In the genomic region with DNA sequence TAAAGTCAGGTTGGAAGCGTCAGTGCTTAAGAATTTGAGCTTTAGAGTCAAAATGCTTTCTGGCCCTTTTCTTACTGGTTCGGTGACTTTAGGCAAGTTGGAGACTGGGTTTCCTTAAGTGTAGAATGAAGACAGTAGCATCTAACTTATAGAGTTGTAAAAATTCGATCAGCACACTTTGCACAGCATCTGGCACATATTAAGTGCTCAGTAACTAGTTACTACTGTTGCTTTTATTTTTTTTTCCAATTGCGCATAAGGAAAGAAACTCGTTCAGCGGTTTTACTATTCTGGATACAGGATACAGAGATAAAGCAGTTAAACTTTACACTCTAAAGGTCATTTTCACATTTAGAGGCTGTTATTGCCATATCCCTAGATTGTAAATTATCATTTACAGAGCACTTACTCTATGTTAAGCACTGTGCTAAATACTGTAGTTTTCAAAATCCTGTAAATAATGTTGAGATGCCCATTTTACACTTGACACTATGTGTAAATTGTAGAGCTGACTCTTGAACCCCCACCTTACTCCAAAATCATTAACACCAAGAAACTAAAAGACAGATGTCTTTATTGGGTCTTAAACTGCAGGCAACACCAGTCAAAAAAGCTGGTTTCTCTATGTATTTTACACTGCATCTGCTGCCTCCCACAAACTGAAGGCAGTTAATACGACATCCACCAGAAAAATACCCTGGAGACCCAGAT, we compare ENCODE assay signal across 8 cellular contexts. TPM values are rescaled to one million over a fixed set of nuclear protein-coding genes. Genes with fewer than 3 reads are reported as not detected.
DNase-seq lines count a peak whose midpoint lies in the region; ATAC-seq and TF ChIP-seq lines count a peak whose summit lies in the region.

No MANE protein-coding gene starts in this region.

- 20% methylated on average over 5 of the region's 7 CpGs for WGBS in mammary epithelial cell (ENCODE audit: low coverage, missing lambda C conversion rate)

- H3K4me3 ChIP-seq in A673 (ENCODE audit: low read depth, low read length, poor library complexity, severe bottlenecking) = peak overlapping the region; percentile 87
- H3K4me3 ChIP-seq in KMS-11 (IDR thresholded peaks at IDR 0.05; ENCODE audit: insufficient read depth, low read depth, low read length) = no peak overlapping the region
- H3K4me3 ChIP-seq in mammary epithelial cell (replicated peaks in 1 of 3; ENCODE audit: insufficient read depth in 1 of 3, low read depth in 2 of 3, low read length in 3 of 3) = peak overlapping the region; percentile 58 to 94 (median 81)
- H3K4me3 ChIP-seq in mucosa of rectum (ENCODE audit: low read length in 2 of 2) = peak overlapping the region; percentile 94 to 99

- peak overlapping the region; percentile 89 for H3K27ac ChIP-seq in A673 (ENCODE audit: low read depth, low read length, poor library complexity, severe bottlenecking)
- H3K27ac ChIP-seq in KMS-11 = peak overlapping the region; percentile 71
- peak overlapping the region; percentile 78 for H3K27ac ChIP-seq in mammary epithelial cell (ENCODE audit: insufficient read depth, low read depth, low read length)
- H3K27ac ChIP-seq in mucosa of rectum (ENCODE audit: low read depth in 2 of 2, low read length in 2 of 2) = peak overlapping the region; percentile 89 to 94

- dilution Hi-C loops in mammary epithelial cell (cut with HindIII; ENCODE audit: low sequenced_read_pairs) = no loop called here

- DNase-seq in A673 (ENCODE audit: low spot score) (no peak), mammary epithelial cell (no peak), DMS153 treated with DMSO at 0.1 percent for 48 hours (lab: John Stamatoyannopoulos, UW; ENCODE audit: unreplicated experiment) (no peak)

- POLR2A ChIA-PET in A673 (lab: Charles Lee; ENCODE audit: low non-redundant PET) = interaction anchor here (0.6 to 0.7 kb wide), 3 partner anchors 29 to 91 kb away, joined by 3 read pairs; no protein-coding TSS in a partner anchor

- ATAC-seq in HG02623 (IDR thresholded peaks at IDR 0.05; ENCODE audit: unreplicated experiment) (no peak), GM21423 (IDR thresholded peaks at IDR 0.05; ENCODE audit: unreplicated experiment) (no peak), HG03097 (IDR thresholded peaks at IDR 0.05; ENCODE audit: low FRiP score, unreplicated experiment) (no peak)

- peak overlapping the region; percentile 83 for H3K9ac ChIP-seq in KMS-11
- peak overlapping the region; percentile 85 for H3K9ac ChIP-seq in mammary epithelial cell (ENCODE audit: insufficient read depth, low read length)
- peak overlapping the region; percentile 93 to 98 for H3K9ac ChIP-seq in mucosa of rectum (ENCODE audit: low read depth in 1 of 2, low read length in 2 of 2)

- peaks cover 29% of the 10 kb centered on the region; the same call in 1 of the 2 replicates for H3K79me2 ChIP-seq in KMS-11 (ENCODE audit: insufficient read depth, low read depth)
- peaks cover 77% of the 10 kb centered on the region for H3K79me2 ChIP-seq in mammary epithelial cell (ENCODE audit: insufficient read depth, low read length)

- H3K27me3 ChIP-seq in A673 (replicated peaks; ENCODE audit: insufficient read depth, low read depth, low read length, poor library complexity) (no peaks in the 10 kb centered on the region), KMS-11 (ENCODE audit: insufficient read depth, low read depth) (no peaks in the 10 kb centered on the region), mammary epithelial cell (ENCODE audit: insufficient read depth, low read length) (no peaks in the 10 kb centered on the region), mucosa of rectum (ENCODE audit: control insufficient read depth in 2 of 2, insufficient read depth in 2 of 2, low read length in 2 of 2) (no peaks in the 10 kb centered on the region)

- no peak for TF ChIP-seq CTCF in A673 (conservative IDR thresholded peaks at IDR 0.05; ENCODE audit: low read depth, low read length)
- no peak for TF ChIP-seq CTCF in KMS-11 (conservative IDR thresholded peaks at IDR 0.05; ENCODE audit: low read depth, low read length)
- no peak for TF ChIP-seq CTCF in mammary epithelial cell (conservative IDR thresholded peaks at IDR 0.05 in 1 of 2, IDR thresholded peaks at IDR 0.05 in 1 of 2; ENCODE audit: extremely low read depth in 1 of 2, insufficient read depth in 1 of 2, low read depth in 1 of 2, low read length in 2 of 2)

- BruUV-seq in A673 (replicated peaks; lab: Mats Ljungman, UMichigan) (no TSS peak), mammary epithelial cell (replicated peaks; lab: Mats Ljungman, UMichigan) (no TSS peak)

- peak overlapping the region; percentile 89 for H2AFZ ChIP-seq in KMS-11 (ENCODE audit: low read depth)
- H2AFZ ChIP-seq in mammary epithelial cell (ENCODE audit: low read depth, low read length) = peak overlapping the region; percentile 91

- peaks cover 41% of the 10 kb centered on the region for H3K36me3 ChIP-seq in A673 (ENCODE audit: insufficient read depth, low read length, poor library complexity, severe bottlenecking)
- H3K36me3 ChIP-seq in KMS-11 (ENCODE audit: insufficient read depth) = peaks cover 16% of the 10 kb centered on the region; the same call in 1 of the 2 replicates
- peaks cover 24% of the 10 kb centered on the region for H3K36me3 ChIP-seq in mammary epithelial cell (ENCODE audit: insufficient read depth, low read length)
- H3K36me3 ChIP-seq in mucosa of rectum (ENCODE audit: control insufficient read depth in 2 of 2, insufficient read depth in 2 of 2, low read length in 2 of 2) = peaks cover 33 to 43% of the 10 kb centered on the region in 2 donors

- H3K9me3 ChIP-seq in A673 (ENCODE audit: low read depth, low read length, poor library complexity, severe bottlenecking) (no peaks in the 10 kb centered on the region), mammary epithelial cell (replicated peaks; ENCODE audit: insufficient read depth, low read length) (no peaks in the 10 kb centered on the region), mucosa of rectum (ENCODE audit: control insufficient read depth in 2 of 2, low read length in 2 of 2) (no peaks in the 10 kb centered on the region)

- CTCF ChIA-PET in A673 (lab: Charles Lee) (interaction anchor here (0.6 to 0.7 kb wide), 3 partner anchors 42 to 104 kb away, joined by 3 to 4 read pairs (median 3); partner anchors contain the start of gene RBM39), mammary epithelial cell (lab: Charles Lee; ENCODE audit: low non-redundant PET) (interaction anchor here (0.6 kb wide), 1 partner anchor 19 kb away, joined by 5 read pairs; no protein-coding TSS in a partner anchor)

- intact Hi-C loops in A673 (cut with micrococcal nuclease; ENCODE audit: unreplicated experiment) (loop anchor here (2.0 to 5.0 kb wide), 2 partner anchors 37 to 83 kb away; no protein-coding TSS in a partner anchor), mammary epithelial cell (cut with micrococcal nuclease) (loop anchor here (2.0 to 10.0 kb wide), 5 partner anchors 83 to 235 kb away; partner anchors contain the start of gene SPAG4)

- H3K4me1 ChIP-seq in A673 (ENCODE audit: insufficient read depth, low read length, poor library complexity, severe bottlenecking) (peaks cover 28% of the 10 kb centered on the region), KMS-11 (ENCODE audit: low read depth, poor library complexity, severe bottlenecking) (peaks cover 52% of the 10 kb centered on the region), mammary epithelial cell (ENCODE audit: insufficient read depth, low read length) (peaks cover 17% of the 10 kb centered on the region), mucosa of rectum (ENCODE audit: control insufficient read depth in 2 of 2, insufficient read depth in 2 of 2, low read length in 2 of 2) (peaks cover 18 to 20% of the 10 kb centered on the region in 2 donors)

- in situ Hi-C loops in mammary epithelial cell (cut with MboI; ENCODE audit: low sequenced_read_pairs in 2 of 2) = no loop called here

- H4K20me1 ChIP-seq in KMS-11 (ENCODE audit: insufficient read depth) (no peaks in the 10 kb centered on the region), mammary epithelial cell (ENCODE audit: insufficient read depth, low read length) (no peaks in the 10 kb centered on the region)

- peak overlapping the region; percentile 50 for H3K4me2 ChIP-seq in KMS-11
- peak overlapping the region; percentile 83 for H3K4me2 ChIP-seq in mammary epithelial cell (ENCODE audit: insufficient read depth, low read depth, low read length)

RNA-seq across cellular contexts. Expression of gene ROMO1, which starts 0.9 kb away (rescaled TPM):
- 134 and 153 TPM in 2 replicates for total RNA-seq in A673 (2021)
- 100 to 1,000 TPM; 113 to 176 TPM for total RNA-seq in mammary epithelial cell
- 386 TPM for polyA plus RNA-seq in mammary epithelial cell
- 17.3 TPM for polyA minus RNA-seq in mammary epithelial cell

RNA-seq across cellular contexts. Expression of gene NFS1, which starts 0.9 kb away (rescaled TPM):
- total RNA-seq in A673 (2021) (22.2 and 23.2 TPM in 2 replicates), mammary epithelial cell (10 to 100 TPM; 28.8 to 33.0 TPM)
- polyA plus RNA-seq in mammary epithelial cell = 44.8 TPM
- polyA minus RNA-seq in mammary epithelial cell = 57.3 TPM

RNA-seq across cellular contexts. Expression of gene CPNE1, which starts 35.4 kb away (rescaled TPM):
- 273 TPM in 2 replicates for total RNA-seq in A673 (2021)
- 100 to 1,000 TPM; 110 to 157 TPM for total RNA-seq in mammary epithelial cell
- 97.7 TPM for polyA plus RNA-seq in mammary epithelial cell
- 119 TPM for polyA minus RNA-seq in mammary epithelial cell

RNA-seq across cellular contexts. Expression of gene RBM12, which starts 35.4 kb away (rescaled TPM):
- 114 and 124 TPM in 2 replicates for total RNA-seq in A673 (2021)
- total RNA-seq in mammary epithelial cell = 10 to 100 TPM; 62.8 to 71.2 TPM
- 91.9 TPM for polyA plus RNA-seq in mammary epithelial cell
- 98.2 TPM for polyA minus RNA-seq in mammary epithelial cell

RNA-seq across cellular contexts. Expression of gene RBM39, which starts 42.0 kb away (rescaled TPM):
- total RNA-seq in A673 (2021) (316 and 329 TPM in 2 replicates), mammary epithelial cell (100 to 1,000 TPM; 188 to 283 TPM)
- polyA plus RNA-seq in mammary epithelial cell = 27.2 TPM
- polyA minus RNA-seq in mammary epithelial cell = 272 TPM
